In genomic region chr6:32825966-32826365, GRCh38 we compare ENCODE assay signal across 1 cellular context.
TF ChIP-seq lines count a peak whose summit lies in the region.

No MANE protein-coding gene starts in this region.

TF ChIP-seq in HepG2, 621 proteins besides CTCF, POLR2A, EP300 and RAD21 (continues in another document):
- TF ChIP-seq ZNF296 (CRISPR knock-in tag; conservative IDR thresholded peaks at IDR 0.05): no peak
- peak; percentile 49 for TF ChIP-seq SAP130 (CRISPR knock-in tag; IDR thresholded peaks at IDR 0.05; ENCODE audit: low read depth)
- TF ChIP-seq SMC3 (IDR thresholded peaks at IDR 0.05; ENCODE audit: low read length): peak; percentile 65
- no peak for TF ChIP-seq SNAPC2 (CRISPR knock-in tag; IDR thresholded peaks at IDR 0.05)
- no peak for TF ChIP-seq ZNF672 (CRISPR knock-in tag; IDR thresholded peaks at IDR 0.05)
- no peak for TF ChIP-seq PRDM15 (CRISPR knock-in tag; IDR thresholded peaks at IDR 0.05)
- no peak for TF ChIP-seq NRL (CRISPR knock-in tag; IDR thresholded peaks at IDR 0.05; ENCODE audit: borderline replicate concordance)
- no peak for TF ChIP-seq ZMYM3 (CRISPR knock-in tag; IDR thresholded peaks at IDR 0.05)
- TF ChIP-seq ZNF792 (CRISPR knock-in tag; IDR thresholded peaks at IDR 0.05): no peak
- no peak for TF ChIP-seq SMARCE1 (IDR thresholded peaks at IDR 0.05; ENCODE audit: borderline replicate concordance)
- TF ChIP-seq ZNF414 (CRISPR knock-in tag; IDR thresholded peaks at IDR 0.05): no peak
- TF ChIP-seq MYC (CRISPR knock-in tag; IDR thresholded peaks at IDR 0.05; ENCODE audit: borderline replicate concordance): no peak
- TF ChIP-seq ZSCAN20 (CRISPR knock-in tag; IDR thresholded peaks at IDR 0.05; ENCODE audit: borderline replicate concordance): 0 out of 2 replicates have a peak, but pooled peaks have one; percentile 42
- TF ChIP-seq IRF2 (CRISPR knock-in tag; IDR thresholded peaks at IDR 0.05): peak; percentile 51; the same call in 1 of the 2 replicates
- no peak for TF ChIP-seq ZBTB1 (CRISPR knock-in tag; IDR thresholded peaks at IDR 0.05; ENCODE audit: borderline replicate concordance)
- no peak for TF ChIP-seq TFDP1 (CRISPR knock-in tag; IDR thresholded peaks at IDR 0.05; ENCODE audit: borderline replicate concordance)
- TF ChIP-seq ZNF710 (CRISPR knock-in tag; IDR thresholded peaks at IDR 0.05; ENCODE audit: borderline replicate concordance): peak; percentile 46; the same call in 1 of the 2 replicates
- no peak for TF ChIP-seq ZBTB49 (CRISPR knock-in tag; IDR thresholded peaks at IDR 0.05; ENCODE audit: borderline replicate concordance)
- TF ChIP-seq SALL2 (CRISPR knock-in tag; IDR thresholded peaks at IDR 0.05): no peak
- TF ChIP-seq KAT2B (IDR thresholded peaks at IDR 0.05; ENCODE audit: borderline replicate concordance, low read depth, low read length): no peak
- TF ChIP-seq PRPF4 (IDR thresholded peaks at IDR 0.05; ENCODE audit: low read depth, low read length, poor library complexity, severe bottlenecking): no peak
- TF ChIP-seq MLXIP (CRISPR knock-in tag; IDR thresholded peaks at IDR 0.05; ENCODE audit: borderline replicate concordance): no peak
- no peak for TF ChIP-seq TCF7 (IDR thresholded peaks at IDR 0.05; ENCODE audit: low read depth)
- peak; percentile 44; the same call in 1 of the 2 replicates for TF ChIP-seq CEBPB (IDR thresholded peaks at IDR 0.05; ENCODE audit: borderline replicate concordance, low read depth, low read length)
- TF ChIP-seq ZFX (CRISPR knock-in tag; IDR thresholded peaks at IDR 0.05; ENCODE audit: low read depth): no peak
- TF ChIP-seq KLF13 (CRISPR knock-in tag; IDR thresholded peaks at IDR 0.05): no peak
- TF ChIP-seq RFXANK (CRISPR knock-in tag; IDR thresholded peaks at IDR 0.05): 0 out of 2 replicates have a peak, but pooled peaks have one; percentile 56
- TF ChIP-seq AHDC1 (CRISPR knock-in tag; IDR thresholded peaks at IDR 0.05; ENCODE audit: borderline replicate concordance): no peak
- TF ChIP-seq ZNF180 (CRISPR knock-in tag; IDR thresholded peaks at IDR 0.05; ENCODE audit: borderline replicate concordance, low read depth): no peak
- TF ChIP-seq MXD1 (CRISPR knock-in tag; IDR thresholded peaks at IDR 0.05): no peak
- TF ChIP-seq PCBP2 (optimal IDR thresholded peaks at IDR 0.05; ENCODE audit: low read depth, low read length, poor library complexity, severe bottlenecking): no peak
- no peak for TF ChIP-seq TFAP4 (IDR thresholded peaks at IDR 0.05; ENCODE audit: borderline replicate concordance, low read depth)
- no peak for TF ChIP-seq REPIN1 (CRISPR knock-in tag; IDR thresholded peaks at IDR 0.05; ENCODE audit: borderline replicate concordance, low read depth)
- no peak for TF ChIP-seq ZNF335 (CRISPR knock-in tag; IDR thresholded peaks at IDR 0.05)
- TF ChIP-seq NKX3-1 (CRISPR knock-in tag; IDR thresholded peaks at IDR 0.05): no peak
- no peak for TF ChIP-seq HDAC1 (CRISPR knock-in tag; IDR thresholded peaks at IDR 0.05)
- no peak for TF ChIP-seq SRSF1 (optimal IDR thresholded peaks at IDR 0.05; ENCODE audit: low read depth, low read length)
- no peak for TF ChIP-seq PCBP1 (IDR thresholded peaks at IDR 0.05; ENCODE audit: borderline replicate concordance, low read depth, low read length)
- TF ChIP-seq HNRNPH1 (optimal IDR thresholded peaks at IDR 0.05; ENCODE audit: low read depth, low read length): no peak
- no peak for TF ChIP-seq JUNB (CRISPR knock-in tag; IDR thresholded peaks at IDR 0.05; ENCODE audit: borderline replicate concordance)
- no peak for TF ChIP-seq ZNF136 (CRISPR knock-in tag; IDR thresholded peaks at IDR 0.05; ENCODE audit: low read depth)
- TF ChIP-seq DR1 (CRISPR knock-in tag; IDR thresholded peaks at IDR 0.05): no peak
- TF ChIP-seq BRD4 (CRISPR knock-in tag; IDR thresholded peaks at IDR 0.05): no peak
- peak; percentile 80 for TF ChIP-seq STAG1 (CRISPR knock-in tag; IDR thresholded peaks at IDR 0.05)
- no peak for TF ChIP-seq JDP2 (CRISPR knock-in tag; IDR thresholded peaks at IDR 0.05; ENCODE audit: borderline replicate concordance)
- no peak for TF ChIP-seq PITX1 (CRISPR knock-in tag; IDR thresholded peaks at IDR 0.05)
- TF ChIP-seq TP53 (CRISPR knock-in tag; conservative IDR thresholded peaks at IDR 0.05): no peak
